Comparison of ENCODE assay signal across 1 cellular context in genomic region chr1:226308723-226309397, GRCh38.
TF ChIP-seq lines count a peak whose summit lies in the region.

TSS of gene LIN9 (minus strand) at chr1:226309164. CDS start at chr1:226309139, 25 bp downstream.

TF ChIP-seq in K562, 482 proteins besides CTCF, POLR2A, EP300 and RAD21 (continued from another document and continues in another):
- TF ChIP-seq UBTF (IDR thresholded peaks at IDR 0.05; ENCODE audit: borderline replicate concordance in 1 of 2, low read depth in 2 of 2, low read length in 2 of 2) (no peak; a peak in 1 of 4 replicates), ETV5 (CRISPR knock-in tag; IDR thresholded peaks at IDR 0.05; ENCODE audit: low read depth) (no peak), ZC3H8 (IDR thresholded peaks at IDR 0.05) (no peak; the same call in 1 of the 2 replicates), SREBF1 (IDR thresholded peaks at IDR 0.05; ENCODE audit: borderline replicate concordance, low read depth, low read length) (no peak), ZBTB7A (IDR thresholded peaks at IDR 0.05; ENCODE audit: borderline replicate concordance, control insufficient read depth, low read depth, low read length) (peak; percentile 82; the same call in 1 of the 2 replicates), IRF9 (tag; IDR thresholded peaks at IDR 0.05) (no peak), SRF (CRISPR knock-in tag; IDR thresholded peaks at IDR 0.05) (peak in 1 of 2 experiments; percentile 45; a peak in 1 of 4 replicates), CREBBP (IDR thresholded peaks at IDR 0.05; ENCODE audit: low read depth, low read length) (no peak), ARID3B (CRISPR knock-in tag; IDR thresholded peaks at IDR 0.05; ENCODE audit: borderline replicate concordance) (0 out of 2 replicates have a peak, but pooled peaks have one; percentile 33), ZNF668 (CRISPR knock-in tag; IDR thresholded peaks at IDR 0.05) (no peak), ZBTB26 (CRISPR knock-in tag; IDR thresholded peaks at IDR 0.05) (peak; percentile 39; the same call in 1 of the 2 replicates), NR0B1 (IDR thresholded peaks at IDR 0.05; ENCODE audit: partially characterized antibody) (no peak), YBX1 (IDR thresholded peaks at IDR 0.05) (no peak), ETS1 (conservative IDR thresholded peaks at IDR 0.05; ENCODE audit: control insufficient read depth, low read depth, low read length) (no peak; the same call in 1 of the 2 replicates), ZNF3 (CRISPR knock-in tag; IDR thresholded peaks at IDR 0.05) (no peak), GABPB1 (CRISPR knock-in tag; IDR thresholded peaks at IDR 0.05) (peak; percentile 48), XRCC5 (IDR thresholded peaks at IDR 0.05; ENCODE audit: low read depth, low read length) (no peak; the same call in 1 of the 2 replicates), ZNF395 (CRISPR knock-in tag; IDR thresholded peaks at IDR 0.05) (peak; percentile 67; the same call in 1 of the 2 replicates), ZNF431 (CRISPR knock-in tag; IDR thresholded peaks at IDR 0.05) (peak; percentile 71), POLR2AphosphoS5 (IDR thresholded peaks at IDR 0.05; ENCODE audit: control insufficient read depth, insufficient read depth, low read depth, low read length) (peak; percentile 89), ZNF444 (CRISPR knock-in tag; IDR thresholded peaks at IDR 0.05) (no peak), TSHZ1 (CRISPR knock-in tag; IDR thresholded peaks at IDR 0.05) (no peak), ZNF76 (CRISPR knock-in tag; IDR thresholded peaks at IDR 0.05; ENCODE audit: borderline replicate concordance) (0 out of 2 replicates have a peak, but pooled peaks have one; percentile 25), DLX4 (CRISPR knock-in tag; IDR thresholded peaks at IDR 0.05) (no peak), PCBP2 (IDR thresholded peaks at IDR 0.05; ENCODE audit: low read depth, low read length, poor library complexity, severe bottlenecking) (no peak), FIP1L1 (IDR thresholded peaks at IDR 0.05; ENCODE audit: low read depth, low read length, poor library complexity, severe bottlenecking) (peak; percentile 97), STAT5B (CRISPR knock-in tag; IDR thresholded peaks at IDR 0.05) (no peak), ETS2 (tag; IDR thresholded peaks at IDR 0.05; ENCODE audit: borderline replicate concordance, poor library complexity, severe bottlenecking) (no peak), RHOXF2B (CRISPR knock-in tag; conservative IDR thresholded peaks at IDR 0.05) (0 out of 2 replicates have a peak, but pooled peaks have one; percentile 23), TAL1 (IDR thresholded peaks at IDR 0.05) (no peak), PML (IDR thresholded peaks at IDR 0.05; ENCODE audit: low read length) (peak; percentile 78), ZFP36 (IDR thresholded peaks at IDR 0.05; ENCODE audit: low read depth, low read length, partially characterized antibody) (no peak), KLF16 (IDR thresholded peaks at IDR 0.05) (no peak), ZNF184 (CRISPR knock-in tag; IDR thresholded peaks at IDR 0.05) (no peak)
